ENCODE assay signal across 8 cellular contexts in genomic region chr4:70994069-70994366, GRCh38. TPM values are rescaled to one million over a fixed set of nuclear protein-coding genes. Genes with fewer than 3 reads are reported as not detected.
DNase-seq lines count a peak whose midpoint lies in the region; TF ChIP-seq lines count a peak whose summit lies in the region.

No MANE protein-coding gene starts in this region.

- no peaks in the 10 kb centered on the region for H3K9me3 ChIP-seq in colonic mucosa

- H3K9ac ChIP-seq in colonic mucosa (ENCODE audit: low read depth in 2 of 2, low read length in 2 of 2), result peak overlapping the region; percentile 85 to 89

- no peaks in the 10 kb centered on the region for H3K27me3 ChIP-seq in colonic mucosa

- H3K4me3 Mint-ChIP-seq in nephron, result peak overlapping the region; percentile 86 to 95 (median 93)

- H3K4me3 ChIP-seq in LNCaP clone FGC (ENCODE audit: low read depth, low read length) (peak overlapping the region; percentile 88), colonic mucosa (peak overlapping the region; percentile 83)

- no peak for DNase-seq in LNCaP clone FGC (ENCODE audit: low read depth)
- DNase-seq in colonic mucosa, result peak; percentile 46
- no peak for DNase-seq in activated effector memory CD4-positive, alpha-beta T cell treated with Interleukin-2 at 50 U/mL for 16 hours
- DNase-seq in COR-L47 (lab: John Stamatoyannopoulos, UW), result no peak
- no peak for DNase-seq in NCI-H2029 treated with DMSO at 0.1 percent for 48 hours (lab: John Stamatoyannopoulos, UW)
- no peak for DNase-seq in NCI-H748 treated with DMSO at 0.1 percent for 48 hours (lab: John Stamatoyannopoulos, UW)

- no peaks in the 10 kb centered on the region for H3K27me3 Mint-ChIP-seq in nephron (ENCODE audit: low read depth)

- peak overlapping the region; percentile 88 to 96 (median 94) for H3K27ac Mint-ChIP-seq in nephron

- no peak for TF ChIP-seq CTCF in C4-2B (conservative IDR thresholded peaks at IDR 0.05)
- TF ChIP-seq CTCF in LNCaP clone FGC (IDR thresholded peaks at IDR 0.05; ENCODE audit: control insufficient read depth, extremely low read depth, insufficient read depth), result no peak
- TF ChIP-seq CTCF in colonic mucosa (IDR thresholded peaks at IDR 0.05), result no peak
- TF ChIP-seq CTCF in nephron (IDR thresholded peaks at IDR 0.05; ENCODE audit: unreplicated experiment in 3 of 3), result no peak

- H3K36me3 ChIP-seq in colonic mucosa, result no peaks in the 10 kb centered on the region

- peaks cover 37% of the 10 kb centered on the region for H3K4me1 Mint-ChIP-seq in nephron

- peaks cover 22% of the 10 kb centered on the region for H3K36me3 Mint-ChIP-seq in nephron (ENCODE audit: low read depth)

- H3K27ac ChIP-seq in C4-2B, result peak overlapping the region; percentile 81
- peak overlapping the region; percentile 83 for H3K27ac ChIP-seq in colonic mucosa

- intact Hi-C loops in colonic mucosa (cut with DNase I), result loop anchor here (5.0 to 10.0 kb wide), 2 partner anchors 89 to 152 kb away; partner anchors contain the start of gene MOB1B

- H3K9me3 Mint-ChIP-seq in nephron, result no peaks in the 10 kb centered on the region

- H3K4me1 ChIP-seq in colonic mucosa, result no peaks in the 10 kb centered on the region

RNA-seq across cellular contexts. Expression of gene DCK, which starts 0.6 kb away (rescaled TPM):
- total RNA-seq in colonic mucosa, result 10 to 100 TPM; 15.0 to 19.1 TPM
